ENCODE assay signal across 23 cellular contexts in the genomic region with DNA sequence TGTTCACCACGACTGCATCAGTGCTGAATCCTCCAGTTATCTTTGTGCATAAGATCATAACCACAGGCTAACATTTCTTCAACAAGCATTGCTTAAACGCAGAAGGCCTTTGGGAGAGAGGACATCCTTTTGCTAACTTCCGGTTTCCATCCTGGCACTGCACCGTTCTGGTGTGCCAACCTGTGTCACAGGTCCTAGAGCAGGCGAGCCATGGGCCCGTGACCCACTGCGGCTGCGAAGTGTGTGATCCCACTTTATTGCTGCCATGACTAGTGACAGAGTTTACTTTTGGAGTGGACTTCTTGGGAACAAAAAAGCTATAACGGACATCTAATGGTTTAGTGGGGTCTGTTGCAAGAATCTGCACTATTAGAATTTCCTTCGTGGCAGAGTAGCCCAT. TPM values are rescaled to one million over a fixed set of nuclear protein-coding genes. Genes with fewer than 3 reads are reported as not detected.
"Had no signal": no experiment of that assay in that cellular context is flagged by ENCODE, and none has a peak within 500 bp of the region (broad histone marks: within the 10 kb centered on the region; RNA-seq: fewer than 3 reads in every experiment).

No MANE protein-coding gene starts in this region.

- H3K9me3 ChIP-seq: Peyer's patch, SJCRH30 had no signal

- H3K4me3 ChIP-seq: PC-9, Peyer's patch, SJCRH30 had no signal

- H3K27ac ChIP-seq: PC-9, Peyer's patch, SJCRH30 had no signal

- H3K27me3 ChIP-seq: Peyer's patch, SJCRH30 had no signal

- DNase-seq: KBM-7; NCI-H1048; NCI-H1105; NCI-H1436 treated with DMSO at 0.1 percent for 48 hours; NCI-H1694; NCI-H187 treated with DMSO at 0.1 percent for 48 hours; NCI-H2081 treated with DMSO at 0.1 percent for 48 hours; NCI-H2171; NCI-H226; NCI-H446; NCI-H510A; NCI-H524 treated with DMSO at 0.1 percent for 48 hours; NCI-H69; NCI-H774; NK-92 treated with Interleukin-12 subunit alpha and Interleukin-12 subunit beta, amount 100 ng/mL, for 24 hours; OCI-M1; PC-9; Peyer's patch; SHP77 treated with DMSO at 0.1 percent for 48 hours; SJCRH30 had no signal

- H3K4me1 ChIP-seq: Peyer's patch had no signal

- ATAC-seq: Right ventricle myocardium inferior had no signal

- H3K4me2 ChIP-seq: PC-9 had no signal

- H2AFZ ChIP-seq: PC-9 had no signal

RNA-seq across cellular contexts. Expression of a gene that starts 42.9 kb away (rescaled TPM):
- total RNA-seq: HT-29, MCF 10A, PC-9 had no signal
